In genomic region chr18:49849331-49850217, GRCh38 we compare ENCODE assay signal across 9 cellular contexts. TPM values are rescaled to one million over a fixed set of nuclear protein-coding genes. Genes with fewer than 3 reads are reported as not detected.
DNase-seq lines count a peak whose midpoint lies in the region; ATAC-seq and TF ChIP-seq lines count a peak whose summit lies in the region.
"Had no signal": no experiment of that assay in that cellular context is flagged by ENCODE, and none has a peak within 500 bp of the region (broad histone marks: within the 10 kb centered on the region; RNA-seq: fewer than 3 reads in every experiment).

No MANE protein-coding gene starts in this region.

- no peak overlapping the region for H3K27ac Mint-ChIP-seq in activated T-helper 17 cell treated with anti-CD3 and anti-CD28 coated beads, Interleukin-2, amount 50 U/mL, for 72 hours
- no peak overlapping the region for H3K27ac Mint-ChIP-seq in stimulated activated naive CD8-positive, alpha-beta T cell treated with anti-CD3 and anti-CD28 coated beads, Interleukin-15, amount 100 ng/mL, for 72 hours

- H3K4me1 Mint-ChIP-seq in activated T-helper 17 cell treated with anti-CD3 and anti-CD28 coated beads, Interleukin-2, amount 50 U/mL, for 72 hours, result peaks cover 3% of the 10 kb centered on the region
- H3K4me1 Mint-ChIP-seq in stimulated activated naive CD8-positive, alpha-beta T cell treated with anti-CD3 and anti-CD28 coated beads, Interleukin-15, amount 100 ng/mL, for 72 hours, result no peaks in the 10 kb centered on the region

- DNase-seq in COLO829 (ENCODE audit: low spot score) (peak; percentile 65), NCI-H1105 treated with DMSO at 0.1 percent for 48 hours (lab: John Stamatoyannopoulos, UW) (peak; percentile 93), left colon (peak; percentile 87 to 97), prostate gland (ENCODE audit: low spot score) (no peak)
- DNase-seq in stimulated activated naive CD8-positive, alpha-beta T cell treated with anti-CD3 and anti-CD28 coated beads, Interleukin-15, amount 100 ng/mL, for 72 hours, result no peak

- TF ChIP-seq POLR2A in prostate gland (IDR thresholded peaks at IDR 0.05), result no peak

- no peaks in the 10 kb centered on the region for H3K36me3 Mint-ChIP-seq in activated T-helper 17 cell treated with anti-CD3 and anti-CD28 coated beads, Interleukin-2, amount 50 U/mL, for 72 hours (ENCODE audit: low read depth)

- peaks cover 18% of the 10 kb centered on the region for H3K27me3 Mint-ChIP-seq in activated T-helper 17 cell treated with anti-CD3 and anti-CD28 coated beads, Interleukin-2, amount 50 U/mL, for 72 hours
- peaks cover 25% of the 10 kb centered on the region for H3K27me3 Mint-ChIP-seq in stimulated activated naive CD8-positive, alpha-beta T cell treated with anti-CD3 and anti-CD28 coated beads, Interleukin-15, amount 100 ng/mL, for 72 hours

- no peaks in the 10 kb centered on the region for H3K4me1 ChIP-seq in prostate gland (replicated peaks)

- no peak overlapping the region for H3K4me3 ChIP-seq in prostate gland
- H3K4me3 ChIP-seq: GM12878 had no signal

- no peaks in the 10 kb centered on the region for H3K9me3 Mint-ChIP-seq in activated T-helper 17 cell treated with anti-CD3 and anti-CD28 coated beads, Interleukin-2, amount 50 U/mL, for 72 hours
- H3K9me3 Mint-ChIP-seq in stimulated activated naive CD8-positive, alpha-beta T cell treated with anti-CD3 and anti-CD28 coated beads, Interleukin-15, amount 100 ng/mL, for 72 hours, result no peaks in the 10 kb centered on the region

- H3K9me3 ChIP-seq in prostate gland, result no peaks in the 10 kb centered on the region

- WGBS in prostate gland, result 66% methylated on average over 14 of the region's 14 CpGs

- ATAC-seq in activated T-helper 17 cell treated with anti-CD3 and anti-CD28 coated beads, Interleukin-2, amount 50 U/mL, for 72 hours (replicated peaks), result peak; percentile 40
- ATAC-seq in left colon (peak; percentile 93), GM18498 (IDR thresholded peaks at IDR 0.05; ENCODE audit: unreplicated experiment) (no peak), HG03457 (IDR thresholded peaks at IDR 0.05; ENCODE audit: unreplicated experiment) (no peak)
- no peak for ATAC-seq in stimulated activated naive CD8-positive, alpha-beta T cell treated with anti-CD3 and anti-CD28 coated beads, Interleukin-15, amount 100 ng/mL, for 72 hours
- ATAC-seq: GM12878 had no signal

- no peak overlapping the region for H3K4me3 Mint-ChIP-seq in activated T-helper 17 cell treated with anti-CD3 and anti-CD28 coated beads, Interleukin-2, amount 50 U/mL, for 72 hours
- H3K4me3 Mint-ChIP-seq in stimulated activated naive CD8-positive, alpha-beta T cell treated with anti-CD3 and anti-CD28 coated beads, Interleukin-15, amount 100 ng/mL, for 72 hours, result no peak overlapping the region

- no peak for TF ChIP-seq CTCF in prostate gland (IDR thresholded peaks at IDR 0.05)

- intact Hi-C loops in left colon (cut with DNase I, micrococcal nuclease) (no loop called here), prostate gland (cut with DNase I) (no loop called here)

- no peak overlapping the region for H3K27ac ChIP-seq in prostate gland

- no peaks in the 10 kb centered on the region for H3K27me3 ChIP-seq in prostate gland (replicated peaks; ENCODE audit: insufficient read depth)

- no peaks in the 10 kb centered on the region for H3K36me3 ChIP-seq in prostate gland

RNA-seq across cellular contexts. Expression of gene ACAA2, which starts 36.2 kb away (rescaled TPM):
- 10 to 100 TPM; 73.7 to 94.7 TPM for total RNA-seq in activated T-helper 17 cell treated with anti-CD3 and anti-CD28 coated beads, Interleukin-2, amount 50 U/mL, for 72 hours
- 100 to 1,000 TPM; 295 to 358 TPM for total RNA-seq in left colon
- total RNA-seq in prostate gland, result 10 to 100 TPM; 19.9 to 37.0 TPM

Comparison
In these comparisons a context has a peak if more than half of its experiments do, and no peak if none do; other contexts are left out.
1. DNase-seq: peak in COLO829 (single experiment), NCI-H1105 treated with DMSO at 0.1 percent for 48 hours (single experiment) and left colon (2 of 2); none in stimulated activated naive CD8-positive, alpha-beta T cell treated with anti-CD3 and anti-CD28 coated beads, Interleukin-15, amount 100 ng/mL, for 72 hours (0 of 2) and prostate gland (single experiment).
2. ATAC-seq: peak in activated T-helper 17 cell treated with anti-CD3 and anti-CD28 coated beads, Interleukin-2, amount 50 U/mL, for 72 hours (single experiment) and left colon (single experiment); none in GM18498 (single experiment), stimulated activated naive CD8-positive, alpha-beta T cell treated with anti-CD3 and anti-CD28 coated beads, Interleukin-15, amount 100 ng/mL, for 72 hours (single experiment) and HG03457 (single experiment).